ENCODE assay signal across 11 cellular contexts in genomic region chr4:121155893-121156292, GRCh38. TPM values are rescaled to one million over a fixed set of nuclear protein-coding genes. Genes with fewer than 3 reads are reported as not detected.
DNase-seq lines count a peak whose midpoint lies in the region; ATAC-seq and TF ChIP-seq lines count a peak whose summit lies in the region.
"Had no signal": no experiment of that assay in that cellular context is flagged by ENCODE, and none has a peak within 500 bp of the region (broad histone marks: within the 10 kb centered on the region; RNA-seq: fewer than 3 reads in every experiment).

No MANE protein-coding gene starts in this region.

- no peaks in the 10 kb centered on the region for H3K9me3 Mint-ChIP-seq in activated CD4-positive, alpha-beta memory T cell treated with anti-CD3 and anti-CD28 coated beads for 36 hours

- ATAC-seq in GM19452 (IDR thresholded peaks at IDR 0.05; ENCODE audit: unreplicated experiment), result no peak
- ATAC-seq: GM12878 had no signal

- H4K20me1 ChIP-seq in hepatocyte (ENCODE audit: insufficient read depth, poor library complexity, severe bottlenecking), result no peaks in the 10 kb centered on the region

- no peaks in the 10 kb centered on the region for H3K79me2 ChIP-seq in hepatocyte

- peak overlapping the region; percentile 82 for H3K4me2 ChIP-seq in hepatocyte

- WGBS in hepatocyte (ENCODE audit: low lambda C conversion rate, missing lambda C conversion rate), result 57% methylated on average over 3 of the region's 3 CpGs
- WGBS in thyroid gland, 2 donors, result 70 to 78% methylated on average over 3 of the region's 3 CpGs

- H3K27me3 ChIP-seq in hepatocyte, result no peaks in the 10 kb centered on the region
- H3K27me3 ChIP-seq in thyroid gland, result no peaks in the 10 kb centered on the region
- H3K27me3 ChIP-seq: ovary had no signal

- H3K4me1 ChIP-seq in hepatocyte (ENCODE audit: insufficient read depth), result no peaks in the 10 kb centered on the region
- H3K4me1 ChIP-seq in thyroid gland, result no peaks in the 10 kb centered on the region

- H3K9me3 ChIP-seq in hepatocyte (ENCODE audit: low read depth), result no peaks in the 10 kb centered on the region
- H3K9me3 ChIP-seq in thyroid gland, result no peaks in the 10 kb centered on the region
- H3K9me3 ChIP-seq: ovary had no signal

- CTCF ChIA-PET in activated CD4-positive, alpha-beta memory T cell treated with anti-CD3 and anti-CD28 coated beads for 36 hours (lab: Charles Lee), result interaction anchor here (1.6 kb wide), 1 partner anchor 152 kb away, joined by 5 read pairs; no protein-coding TSS in a partner anchor

- TF ChIP-seq POLR2A in thyroid gland (IDR thresholded peaks at IDR 0.05), result no peak

- no peak overlapping the region for H2AFZ ChIP-seq in hepatocyte

- no peak for TF ChIP-seq CTCF in hepatocyte (IDR thresholded peaks at IDR 0.05; ENCODE audit: poor library complexity)
- TF ChIP-seq CTCF in thyroid gland (IDR thresholded peaks at IDR 0.05), result no peak

- H3K4me3 ChIP-seq in hepatocyte (no peak overlapping the region), thyroid gland (replicated peaks in 1 of 3) (no peak overlapping the region)
- H3K4me3 ChIP-seq: GM12878 had no signal

- peak overlapping the region; percentile 29 for H3K4me3 Mint-ChIP-seq in activated CD4-positive, alpha-beta memory T cell treated with anti-CD3 and anti-CD28 coated beads for 36 hours

- H3K4me1 Mint-ChIP-seq in activated CD4-positive, alpha-beta memory T cell treated with anti-CD3 and anti-CD28 coated beads for 36 hours (ENCODE audit: low read depth), result peaks cover 54% of the 10 kb centered on the region

- POLR2A ChIA-PET in activated CD4-positive, alpha-beta memory T cell treated with anti-CD3 and anti-CD28 coated beads for 36 hours (lab: Charles Lee), result no interaction called here

- peaks cover 12% of the 10 kb centered on the region for H3K27me3 Mint-ChIP-seq in activated CD4-positive, alpha-beta memory T cell treated with anti-CD3 and anti-CD28 coated beads for 36 hours

- no peak overlapping the region for H3K27ac ChIP-seq in hepatocyte
- no peak overlapping the region for H3K27ac ChIP-seq in thyroid gland
- H3K27ac ChIP-seq: ovary had no signal

- H3K9me2 ChIP-seq in hepatocyte (replicated peaks; ENCODE audit: insufficient read depth), result no peaks in the 10 kb centered on the region

- peaks cover 29% of the 10 kb centered on the region for H3K36me3 Mint-ChIP-seq in activated CD4-positive, alpha-beta memory T cell treated with anti-CD3 and anti-CD28 coated beads for 36 hours

- H3K36me3 ChIP-seq in hepatocyte (replicated peaks; ENCODE audit: insufficient read depth, low read depth) (no peaks in the 10 kb centered on the region), thyroid gland (no peaks in the 10 kb centered on the region)
- H3K36me3 ChIP-seq: ovary had no signal

- peak; percentile 9 for DNase-seq in 8988T
- peak; percentile 82 for DNase-seq in GM03348 (ENCODE audit: low spot score)
- no peak for DNase-seq in activated CD4-positive, alpha-beta memory T cell treated with anti-CD3 and anti-CD28 coated beads for 36 hours
- no peak for DNase-seq in hepatocyte (ENCODE audit: low spot score)
- no peak for DNase-seq in effector CD8-positive, alpha-beta T cell (lab: John Stamatoyannopoulos, UW)
- no peak for DNase-seq in NCI-H446 treated with DMSO at 0.1 percent for 48 hours (lab: John Stamatoyannopoulos, UW)
- no peak for DNase-seq in thyroid gland
- DNase-seq: ovary had no signal

- intact Hi-C loops in activated CD4-positive, alpha-beta memory T cell treated with anti-CD3 and anti-CD28 coated beads for 36 hours (cut with micrococcal nuclease), result loop anchor here (2.0 kb wide), 1 partner anchor 41 kb away; no protein-coding TSS in a partner anchor
- intact Hi-C loops in thyroid gland (cut with DNase I), result no loop called here

- H3K27ac Mint-ChIP-seq in activated CD4-positive, alpha-beta memory T cell treated with anti-CD3 and anti-CD28 coated beads for 36 hours, result no peak overlapping the region

RNA-seq across cellular contexts. Expression of gene TNIP3, which starts 8.2 kb away (rescaled TPM):
- total RNA-seq in activated CD4-positive, alpha-beta memory T cell treated with anti-CD3 and anti-CD28 coated beads for 36 hours, result 10 to 100 TPM; 12.0 to 12.3 TPM
- total RNA-seq in hepatocyte, result 0.63 TPM in 1 of 2 replicates, not detected in the other
- polyA plus RNA-seq in hepatocyte, result 0.53 TPM in 1 of 2 replicates, not detected in the other
- total RNA-seq in thyroid gland, result not detected
- polyA plus RNA-seq: urinary bladder had no signal

Comparison
In these comparisons a context has a peak if more than half of its experiments do, and no peak if none do; other contexts are left out.
1. DNase-seq: peak in 8988T (single experiment) and GM03348 (single experiment); none in activated CD4-positive, alpha-beta memory T cell treated with anti-CD3 and anti-CD28 coated beads for 36 hours (single experiment), hepatocyte (single experiment), effector CD8-positive, alpha-beta T cell (single experiment), NCI-H446 treated with DMSO at 0.1 percent for 48 hours (single experiment) and thyroid gland (0 of 2).